8 cellular contexts compared by ENCODE assay signal in genomic region chr20:46363874-46364669, GRCh38. TPM values are rescaled to one million over a fixed set of nuclear protein-coding genes. Genes with fewer than 3 reads are reported as not detected.
DNase-seq lines count a peak whose midpoint lies in the region; ATAC-seq and TF ChIP-seq lines count a peak whose summit lies in the region.

No MANE protein-coding gene starts in this region.

- POLR2A ChIA-PET in CD8-positive, alpha-beta T cell (lab: Charles Lee) = interaction anchor here (0.9 to 4.1 kb wide), 12 partner anchors 10 to 471 kb away, joined by 3 to 30 read pairs (median 6); partner anchors contain the start of gene TP53RK
- POLR2A ChIA-PET in OCI-LY7 (lab: Charles Lee) = interaction anchor here (0.6 to 1.3 kb wide), 5 partner anchors 23 to 134 kb away, joined by 3 to 5 read pairs (median 4); no protein-coding TSS in a partner anchor

- no peak for TF ChIP-seq CTCF in CD8-positive, alpha-beta T cell (IDR thresholded peaks at IDR 0.05)
- TF ChIP-seq CTCF in OCI-LY7 (conservative IDR thresholded peaks at IDR 0.05; ENCODE audit: low read length) = no peak
- no peak for TF ChIP-seq CTCF in epithelial cell of esophagus (IDR thresholded peaks at IDR 0.05; ENCODE audit: insufficient read depth, low read depth, low read length, missing control alignments)

- intact Hi-C loops in CD8-positive, alpha-beta T cell (cut with DNase I, micrococcal nuclease) = loop anchor here (1.0 to 5.0 kb wide), 9 partner anchors 37 to 572 kb away; partner anchors contain the start of genes ELMO2 (in 2 of the 2), ZNF335 (in 2 of the 2), CDH22 (in 1 of the 2) and DNTTIP1 (in 1 of the 2)
- intact Hi-C loops in OCI-LY7 (cut with micrococcal nuclease; ENCODE audit: unreplicated experiment) = loop anchor here (2.0 kb wide), 1 partner anchor 43 kb away; the partner anchor contains the start of gene ELMO2

- H3K9me3 ChIP-seq in CD8-positive, alpha-beta T cell (ENCODE audit: low read length) = no peaks in the 10 kb centered on the region
- H3K9me3 ChIP-seq in OCI-LY7 (ENCODE audit: low read length) (no peaks in the 10 kb centered on the region), mononuclear cell (ENCODE audit: low read depth, low read length) (no peaks in the 10 kb centered on the region)

- H3K9me3 Mint-ChIP-seq in CD8-positive, alpha-beta T cell = no peaks in the 10 kb centered on the region

- H2AFZ ChIP-seq in OCI-LY7 (ENCODE audit: low read length) = peak overlapping the region; percentile 71; the same call in 1 of the 2 replicates

- peaks cover 9% of the 10 kb centered on the region for H4K20me1 ChIP-seq in OCI-LY7 (ENCODE audit: insufficient read depth, low read length)

- DNase-seq in CD8-positive, alpha-beta T cell = peak; percentile 70 to 94 (median 86)
- DNase-seq in HT1080 (ENCODE audit: low read depth) = peak; percentile 85
- peak; percentile 90 for DNase-seq in OCI-LY7 (ENCODE audit: low spot score)
- DNase-seq in activated T-cell treated with anti-CD3 and anti-CD28 coated beads for 4 hours = peak; percentile 84
- DNase-seq in epithelial cell of esophagus (ENCODE audit: low read depth) = peak; percentile 87
- peak; percentile 79 to 80 for DNase-seq in stimulated activated CD8-positive, alpha-beta memory T cell treated with anti-CD3 and anti-CD28 coated beads, Interleukin-2, amount 100 ng/mL, for 1 hour (ENCODE audit: low read depth in 2 of 2)

- CTCF ChIA-PET in CD8-positive, alpha-beta T cell (lab: Charles Lee) = interaction anchor here (1.0 to 2.5 kb wide), 4 partner anchors 18 to 350 kb away, joined by 3 to 6 read pairs (median 4); partner anchors contain the start of gene ELMO2
- CTCF ChIA-PET in OCI-LY7 (lab: Charles Lee; ENCODE audit: unreplicated experiment) = interaction anchor here (0.6 kb wide), 3 partner anchors 28 to 346 kb away, joined by 3 to 7 read pairs (median 6); no protein-coding TSS in a partner anchor

- H3K27me3 Mint-ChIP-seq in CD8-positive, alpha-beta T cell (ENCODE audit: low read depth) = no peaks in the 10 kb centered on the region

- H3K27ac Mint-ChIP-seq in CD8-positive, alpha-beta T cell = peak overlapping the region; percentile 97

- H3K4me1 Mint-ChIP-seq in CD8-positive, alpha-beta T cell (ENCODE audit: low read depth) = peaks cover 82% of the 10 kb centered on the region

- no peaks in the 10 kb centered on the region for H3K27me3 ChIP-seq in CD8-positive, alpha-beta T cell (ENCODE audit: insufficient read depth, low read length)
- no peaks in the 10 kb centered on the region for H3K27me3 ChIP-seq in mononuclear cell (ENCODE audit: insufficient read depth, low read length)

- H3K4me1 ChIP-seq in CD8-positive, alpha-beta T cell (ENCODE audit: insufficient read depth, low read length) = peaks cover 69% of the 10 kb centered on the region
- H3K4me1 ChIP-seq in OCI-LY7 (ENCODE audit: insufficient read depth, low read length, poor library complexity, severe bottlenecking) = peaks cover 22% of the 10 kb centered on the region
- peaks cover 62% of the 10 kb centered on the region for H3K4me1 ChIP-seq in mononuclear cell (ENCODE audit: insufficient read depth, low read length)

- peak overlapping the region; percentile 89 for H3K4me3 ChIP-seq in CD8-positive, alpha-beta T cell (ENCODE audit: low read depth, low read length)
- H3K4me3 ChIP-seq in OCI-LY7 (ENCODE audit: low read depth, low read length, poor library complexity, severe bottlenecking) (peak overlapping the region; percentile 88), epithelial cell of esophagus (ENCODE audit: low read length) (peak overlapping the region; percentile 79), mononuclear cell (ENCODE audit: low read length) (peak overlapping the region; percentile 92)

- peak overlapping the region; percentile 100 for H3K4me2 ChIP-seq in OCI-LY7 (ENCODE audit: low read length)

- peaks cover 71% of the 10 kb centered on the region for H3K36me3 Mint-ChIP-seq in CD8-positive, alpha-beta T cell

- H3K4me3 Mint-ChIP-seq in CD8-positive, alpha-beta T cell = peak overlapping the region; percentile 90

- H3K9me2 ChIP-seq in OCI-LY7 (ENCODE audit: insufficient read depth, low read length) = no peaks in the 10 kb centered on the region

- peaks cover 21% of the 10 kb centered on the region; the same call in 1 of the 2 replicates for H3K79me2 ChIP-seq in OCI-LY7 (ENCODE audit: insufficient read depth, low read depth, low read length)

- BruUV-seq in OCI-LY7 (replicated peaks; lab: Mats Ljungman, UMichigan) = no TSS peak

- ATAC-seq in CD8-positive, alpha-beta T cell = peak; percentile 67
- peak; percentile 75 for ATAC-seq in GM19463 (IDR thresholded peaks at IDR 0.05; ENCODE audit: unreplicated experiment)

- peak overlapping the region; percentile 97 for H3K27ac ChIP-seq in CD8-positive, alpha-beta T cell (ENCODE audit: low read depth, low read length)
- peak overlapping the region; percentile 88 for H3K27ac ChIP-seq in OCI-LY7 (ENCODE audit: low read depth, low read length, poor library complexity, severe bottlenecking)

- peaks cover 5% of the 10 kb centered on the region for H3K36me3 ChIP-seq in CD8-positive, alpha-beta T cell (ENCODE audit: insufficient read depth, low read length)
- peaks cover 58% of the 10 kb centered on the region for H3K36me3 ChIP-seq in OCI-LY7 (ENCODE audit: insufficient read depth, low read length)

RNA-seq across cellular contexts. Expression of gene ELMO2, which starts 42.3 kb away (rescaled TPM):
- 10 to 100 TPM; 59.2 to 62.8 TPM for total RNA-seq in CD8-positive, alpha-beta T cell
- total RNA-seq in HT1080 (2014; rRNA removed; shearing (Covaris generic)) = 21.3 and 24.3 TPM in 2 replicates
- 18.6 and 19.6 TPM in 2 replicates for polyA plus RNA-seq in HT1080 (2015; cell fraction: cytosol; rRNA removed)
- polyA plus RNA-seq in HT1080 (2015; cell fraction: nucleus; rRNA removed) = 31.5 and 35.5 TPM in 2 replicates
- total RNA-seq in OCI-LY7 (2014; rRNA removed; shearing (Covaris generic)) = 16.0 and 18.9 TPM in 2 replicates
- 33.5 and 36.4 TPM in 2 replicates for total RNA-seq in OCI-LY7 (2022)
- total RNA-seq in mononuclear cell = 59.9 TPM

RNA-seq across cellular contexts. Expression of gene CDH22, which starts 55.8 kb away (rescaled TPM):
- total RNA-seq in CD8-positive, alpha-beta T cell = not detected
- not detected in 2 replicates for total RNA-seq in HT1080 (2014; rRNA removed; shearing (Covaris generic))
- polyA plus RNA-seq in HT1080 (2015; cell fraction: cytosol; rRNA removed) = not detected in 2 replicates
- not detected in 2 replicates for polyA plus RNA-seq in HT1080 (2015; cell fraction: nucleus; rRNA removed)
- total RNA-seq in OCI-LY7 (2014; rRNA removed; shearing (Covaris generic)) = not detected in 2 replicates
- total RNA-seq in OCI-LY7 (2022) (not detected in 2 replicates), mononuclear cell (not detected)

Comparison
In these comparisons a context has a peak if more than half of its experiments do, and no peak if none do; other contexts are left out.
1. Peak in every context shown above with its lines: DNase-seq, ATAC-seq, H3K4me3 ChIP-seq and H3K27ac ChIP-seq.